In the genomic region with DNA sequence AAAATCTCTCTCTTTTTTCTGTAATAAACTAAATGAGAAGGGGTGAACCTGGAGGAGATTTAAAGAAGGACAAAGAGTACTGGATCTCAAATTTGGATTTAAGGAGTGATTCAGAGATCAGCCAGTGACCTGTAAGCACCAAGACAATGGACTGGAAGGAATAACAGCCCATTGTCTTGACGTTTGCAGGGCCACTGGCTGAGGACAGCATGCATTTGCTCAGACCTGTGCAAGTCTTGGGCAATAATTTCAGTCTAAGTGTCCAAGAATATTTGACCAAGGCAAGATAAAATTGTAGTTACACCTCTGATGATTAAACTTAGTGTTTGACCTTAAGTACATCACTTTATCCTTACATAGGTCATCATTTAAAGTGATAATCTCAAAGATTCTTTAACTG, we compare ENCODE assay signal across 1 cellular context.
TF ChIP-seq lines count a peak whose summit lies in the region.

No MANE protein-coding gene starts in this region.

TF ChIP-seq in IMR-90, 13 proteins besides CTCF, POLR2A, EP300 and RAD21:
- TF ChIP-seq, protein P1, sequence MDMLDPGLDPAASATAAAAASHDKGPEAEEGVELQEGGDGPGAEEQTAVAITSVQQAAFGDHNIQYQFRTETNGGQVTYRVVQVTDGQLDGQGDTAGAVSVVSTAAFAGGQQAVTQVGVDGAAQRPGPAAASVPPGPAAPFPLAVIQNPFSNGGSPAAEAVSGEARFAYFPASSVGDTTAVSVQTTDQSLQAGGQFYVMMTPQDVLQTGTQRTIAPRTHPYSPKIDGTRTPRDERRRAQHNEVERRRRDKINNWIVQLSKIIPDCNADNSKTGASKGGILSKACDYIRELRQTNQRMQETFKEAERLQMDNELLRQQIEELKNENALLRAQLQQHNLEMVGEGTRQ (IDR thresholded peaks at IDR 0.05; ENCODE audit: low read depth, low read length) = no peak
- peak; percentile 56; the same call in 1 of the 2 replicates for TF ChIP-seq CEBPB (IDR thresholded peaks at IDR 0.05; ENCODE audit: low read depth, low read length)
